Comparison of ENCODE assay signal across 12 cellular contexts in the genomic region with DNA sequence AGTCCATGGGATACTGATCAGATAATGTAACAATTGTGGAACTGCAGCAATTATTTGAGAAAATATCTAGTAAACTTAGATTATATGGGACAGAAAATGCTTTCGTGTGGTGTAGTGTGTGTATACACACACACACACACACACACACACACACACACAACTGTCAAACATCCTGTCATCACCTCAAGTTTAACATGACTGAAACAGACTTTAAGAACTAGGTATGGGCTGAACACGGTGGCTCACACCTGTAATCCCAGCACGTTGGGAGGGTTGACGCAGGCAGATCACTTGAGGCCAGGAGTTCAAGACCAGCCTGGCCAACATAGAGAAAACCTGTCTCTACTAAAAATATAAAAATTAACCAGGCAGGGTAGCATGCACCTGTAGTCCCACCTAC. TPM values are rescaled to one million over a fixed set of nuclear protein-coding genes. Genes with fewer than 3 reads are reported as not detected.
DNase-seq lines count a peak whose midpoint lies in the region; ATAC-seq and TF ChIP-seq lines count a peak whose summit lies in the region.
"Had no signal": no experiment of that assay in that cellular context is flagged by ENCODE, and none has a peak within 500 bp of the region (broad histone marks: within the 10 kb centered on the region; RNA-seq: fewer than 3 reads in every experiment).

No MANE protein-coding gene starts in this region.

- H3K9me3 Mint-ChIP-seq in activated B cell treated with CpG ODN at 0.5 μM for 24 hours = no peaks in the 10 kb centered on the region
- H3K9me3 Mint-ChIP-seq in stimulated activated naive CD8-positive, alpha-beta T cell treated with anti-CD3 and anti-CD28 coated beads, Interleukin-15, amount 100 ng/mL, for 72 hours = no peaks in the 10 kb centered on the region
- no peaks in the 10 kb centered on the region for H3K9me3 Mint-ChIP-seq in mesothelial cell of epicardium

- POLR2A ChIA-PET in activated B cell treated with CpG ODN at 0.5 μM for 24 hours (lab: Charles Lee) = interaction anchor here (1.0 to 7.5 kb wide), 3 partner anchors 15 to 53 kb away, joined by 3 to 247 read pairs (median 5); no protein-coding TSS in a partner anchor

- H3K27ac Mint-ChIP-seq in activated B cell treated with CpG ODN at 0.5 μM for 24 hours (peak overlapping the region; percentile 96), mesothelial cell of epicardium (no peak overlapping the region)
- peak overlapping the region; percentile 96 to 98 for H3K27ac Mint-ChIP-seq in stimulated activated naive CD8-positive, alpha-beta T cell treated with anti-CD3 and anti-CD28 coated beads, Interleukin-15, amount 100 ng/mL, for 72 hours

- CTCF ChIA-PET in activated B cell treated with CpG ODN at 0.5 μM for 24 hours (lab: Charles Lee) = interaction anchor here (1.0 kb wide), 1 partner anchor 51 kb away, joined by 3 read pairs; no protein-coding TSS in a partner anchor

- TF ChIP-seq CTCF in activated B cell treated with CpG ODN at 0.5 μM for 24 hours (IDR thresholded peaks at IDR 0.05) = no peak
- peak in 2 of 56 donors; percentile 2 to 3 for TF ChIP-seq CTCF in dorsolateral prefrontal cortex (IDR thresholded peaks at IDR 0.05 in 54 of 56, conservative IDR thresholded peaks at IDR 0.05 in 2 of 56; ENCODE audit: low read depth in 1 of 56, partially characterized antibody in 56 of 56)
- no peak for TF ChIP-seq CTCF in mesothelial cell of epicardium (IDR thresholded peaks at IDR 0.05; ENCODE audit: unreplicated experiment)

- H3K4me1 Mint-ChIP-seq in activated B cell treated with CpG ODN at 0.5 μM for 24 hours (peaks cover 36% of the 10 kb centered on the region), mesothelial cell of epicardium (no peaks in the 10 kb centered on the region)
- H3K4me1 Mint-ChIP-seq in stimulated activated naive CD8-positive, alpha-beta T cell treated with anti-CD3 and anti-CD28 coated beads, Interleukin-15, amount 100 ng/mL, for 72 hours = peaks cover 15% of the 10 kb centered on the region

- H3K36me3 Mint-ChIP-seq in activated B cell treated with CpG ODN at 0.5 μM for 24 hours (ENCODE audit: low read depth) (peaks cover 26% of the 10 kb centered on the region), mesothelial cell of epicardium (peaks cover 7% of the 10 kb centered on the region)

- peak; percentile 19 for DNase-seq in activated CD8-positive, alpha-beta memory T cell treated with anti-CD3 and anti-CD28 coated beads, Interleukin-2, amount 50 U/mL, for 4 hours
- DNase-seq in activated CD8-positive, alpha-beta memory T cell treated with anti-CD3 and anti-CD28 coated beads for 24 hours = no peak
- DNase-seq in activated B cell treated with CpG ODN at 0.5 μM for 24 hours (no peak), dorsolateral prefrontal cortex (no peak), NOMO-1 treated with dmso at 0.1 percent for 144 hours (lab: John Stamatoyannopoulos, UW; ENCODE audit: unreplicated experiment) (no peak), mesothelial cell of epicardium (ENCODE audit: low spot score in 2 of 2, unreplicated experiment in 2 of 2) (no peak), medulla oblongata (ENCODE audit: extremely low spot score) (no peak)
- peak in 1 of 2 donors; percentile 48 for DNase-seq in stimulated activated naive CD8-positive, alpha-beta T cell treated with anti-CD3 and anti-CD28 coated beads, Interleukin-15, amount 100 ng/mL, for 72 hours
- DNase-seq: GOT3, islet precursor cell, NCI-H2029 treated with DMSO at 0.1 percent for 48 hours had no signal

- no peaks in the 10 kb centered on the region for H3K27me3 ChIP-seq in dorsolateral prefrontal cortex
- H3K27me3 ChIP-seq: foreskin keratinocyte had no signal

- peak overlapping the region in 58 of 59 donors; percentile 62 to 98 (median 94) for H3K27ac ChIP-seq in dorsolateral prefrontal cortex
- H3K27ac ChIP-seq: foreskin keratinocyte had no signal

- ATAC-seq in activated B cell treated with CpG ODN at 0.5 μM for 24 hours (ENCODE audit: low read depth) = no peak
- ATAC-seq in stimulated activated naive CD8-positive, alpha-beta T cell treated with anti-CD3 and anti-CD28 coated beads, Interleukin-15, amount 100 ng/mL, for 72 hours = peak; percentile 68
- ATAC-seq: foreskin keratinocyte had no signal

- H3K4me3 Mint-ChIP-seq in activated B cell treated with CpG ODN at 0.5 μM for 24 hours = peak overlapping the region; percentile 84
- H3K4me3 Mint-ChIP-seq in stimulated activated naive CD8-positive, alpha-beta T cell treated with anti-CD3 and anti-CD28 coated beads, Interleukin-15, amount 100 ng/mL, for 72 hours = peak overlapping the region; percentile 72 to 86
- H3K4me3 Mint-ChIP-seq in mesothelial cell of epicardium = no peak overlapping the region

- H3K4me3 ChIP-seq in dorsolateral prefrontal cortex = peak overlapping the region in 33 of 59 donors; percentile 39 to 78 (median 60)

- intact Hi-C loops in activated B cell treated with CpG ODN at 0.5 μM for 24 hours (cut with micrococcal nuclease) (loop anchor here (1.0 to 10.0 kb wide), 2 partner anchors 51 to 57 kb away; no protein-coding TSS in a partner anchor), dorsolateral prefrontal cortex (cut with DNase I) (loop anchor here in 1 of 2 donors (2.0 to 10.0 kb wide), 3 partner anchors 27 to 227 kb away; partner anchors contain the start of gene NF1)

- H3K27me3 Mint-ChIP-seq in activated B cell treated with CpG ODN at 0.5 μM for 24 hours (no peaks in the 10 kb centered on the region), mesothelial cell of epicardium (ENCODE audit: low read depth) (no peaks in the 10 kb centered on the region)
- H3K27me3 Mint-ChIP-seq in stimulated activated naive CD8-positive, alpha-beta T cell treated with anti-CD3 and anti-CD28 coated beads, Interleukin-15, amount 100 ng/mL, for 72 hours = no peaks in the 10 kb centered on the region

RNA-seq across cellular contexts. Expression of gene EVI2A, which starts 0.5 kb away (rescaled TPM):
- total RNA-seq in activated B cell treated with CpG ODN at 0.5 μM for 24 hours (46.6 and 52.5 TPM in 2 replicates), dorsolateral prefrontal cortex (100 to 1,000 TPM in 14 of 120 experiments, 10 to 100 TPM in 104, 1 to 10 TPM in 2; 7.6 to 203 (median 47.5) TPM), mesothelial cell of epicardium (not detected in 3 replicates)

RNA-seq across cellular contexts. Expression of gene EVI2B, which starts 8.1 kb away (rescaled TPM):
- 104 and 111 TPM in 2 replicates for total RNA-seq in activated B cell treated with CpG ODN at 0.5 μM for 24 hours
- 10 to 100 TPM in 16 of 120 experiments, 1 to 10 TPM in 103, under 1 TPM in 1; 0.97 to 17.5 (median 5.9) TPM for total RNA-seq in dorsolateral prefrontal cortex
- not detected in 3 replicates for total RNA-seq in mesothelial cell of epicardium

RNA-seq across cellular contexts. Expression of gene OMG, which starts 24.9 kb away (rescaled TPM):
- total RNA-seq in activated B cell treated with CpG ODN at 0.5 μM for 24 hours (0.16 and 0.17 TPM in 2 replicates), dorsolateral prefrontal cortex (100 to 1,000 TPM in 68 of 120 experiments, 10 to 100 TPM in 52; 33.8 to 177 (median 105) TPM), mesothelial cell of epicardium (not detected in 3 replicates)
- total RNA-seq: foreskin keratinocyte had no signal

Comparison
In these comparisons a context has a peak if more than half of its experiments do, and no peak if none do; other contexts are left out.
1. RNA of gene OMG, which starts 24.9 kb away (total RNA-seq): 33.8 to 177 TPM in dorsolateral prefrontal cortex; 0.16 to 0.17 TPM in activated B cell treated with CpG ODN at 0.5 μM for 24 hours and not detected in mesothelial cell of epicardium; every median in the first group is over 10 times any median in the second.